ENCODE assay signal across 14 cellular contexts in genomic region chr11:132911186-132911585, GRCh38.
DNase-seq lines count a peak whose midpoint lies in the region; TF ChIP-seq lines count a peak whose summit lies in the region.
"Had no signal": no experiment of that assay in that cellular context is flagged by ENCODE, and none has a peak within 500 bp of the region (broad histone marks: within the 10 kb centered on the region; RNA-seq: fewer than 3 reads in every experiment).

No MANE protein-coding gene starts in this region.

- no peaks in the 10 kb centered on the region for H3K4me1 ChIP-seq in mesenchymal stem cell (ENCODE audit: control insufficient read depth, insufficient read depth, low read depth, low read length)
- H3K4me1 ChIP-seq: parathyroid adenoma had no signal

- H3K4me3 Mint-ChIP-seq in endothelial cell (ENCODE audit: unreplicated experiment) = no peak overlapping the region
- H3K4me3 Mint-ChIP-seq in activated naive CD4-positive, alpha-beta T cell treated with anti-CD3 and anti-CD28 coated beads, Interleukin-2, amount 10 ng/mL, durations not matched to agents 7 days and 5 days = no peak overlapping the region
- H3K4me3 Mint-ChIP-seq: activated naive CD8-positive, alpha-beta T cell had no signal

- TF ChIP-seq CTCF in astrocyte of the spinal cord (IDR thresholded peaks at IDR 0.05; ENCODE audit: low read depth, low read length) (no peak), endothelial cell (IDR thresholded peaks at IDR 0.05; ENCODE audit: unreplicated experiment) (no peak)

- no peaks in the 10 kb centered on the region for H3K9me3 ChIP-seq in mesenchymal stem cell (ENCODE audit: control insufficient read depth, low read length)

- no peaks in the 10 kb centered on the region for H3K27me3 Mint-ChIP-seq in endothelial cell (ENCODE audit: unreplicated experiment)
- H3K27me3 Mint-ChIP-seq in activated naive CD4-positive, alpha-beta T cell treated with anti-CD3 and anti-CD28 coated beads, Interleukin-2, amount 10 ng/mL, durations not matched to agents 7 days and 5 days = no peaks in the 10 kb centered on the region
- H3K27me3 Mint-ChIP-seq: activated naive CD8-positive, alpha-beta T cell had no signal

- H4K8ac ChIP-seq in mesenchymal stem cell (ENCODE audit: low read length) = no peak overlapping the region

- no peak overlapping the region for H3K4me3 ChIP-seq in astrocyte of the spinal cord (ENCODE audit: low read depth, low read length)
- H3K4me3 ChIP-seq in mesenchymal stem cell (ENCODE audit: insufficient read depth in 1 of 2, low read depth in 1 of 2, low read length in 2 of 2) = no peak overlapping the region
- H3K4me3 ChIP-seq: BLaER1 treated with 17β-estradiol and CSF1 and Interleukin-3, amounts not matched to agents 10 nM and 100 nM; dorsolateral prefrontal cortex had no signal

- no peaks in the 10 kb centered on the region for H3K36me3 ChIP-seq in mesenchymal stem cell (ENCODE audit: control insufficient read depth in 1 of 2, insufficient read depth in 2 of 2, low read depth in 1 of 2, low read length in 2 of 2)
- H3K36me3 ChIP-seq: BLaER1 treated with 17β-estradiol and CSF1 and Interleukin-3, amounts not matched to agents 10 nM and 100 nM had no signal

- H2BK5ac ChIP-seq in mesenchymal stem cell (ENCODE audit: low read depth, low read length, poor library complexity, severe bottlenecking) = no peak overlapping the region

- no peak overlapping the region for H2BK15ac ChIP-seq in mesenchymal stem cell (ENCODE audit: low read depth, poor library complexity, severe bottlenecking)

- H2AK5ac ChIP-seq in mesenchymal stem cell (ENCODE audit: low read length, severe bottlenecking) = no peak overlapping the region

- no peak overlapping the region for H3K4ac ChIP-seq in mesenchymal stem cell (ENCODE audit: low read depth in 1 of 2, low read length in 2 of 2)

- no peak overlapping the region for H3K18ac ChIP-seq in mesenchymal stem cell (ENCODE audit: low read depth in 1 of 2, low read length in 2 of 2)

- no peak overlapping the region for H2AFZ ChIP-seq in mesenchymal stem cell (ENCODE audit: low read depth, low read length)
- H2AFZ ChIP-seq: parathyroid adenoma had no signal

- peaks cover 9% of the 10 kb centered on the region for H3K4me1 Mint-ChIP-seq in endothelial cell (ENCODE audit: unreplicated experiment)
- no peaks in the 10 kb centered on the region for H3K4me1 Mint-ChIP-seq in activated naive CD4-positive, alpha-beta T cell treated with anti-CD3 and anti-CD28 coated beads, Interleukin-2, amount 10 ng/mL, durations not matched to agents 7 days and 5 days

- H3K23ac ChIP-seq in mesenchymal stem cell (ENCODE audit: low read length in 2 of 2) = peak overlapping the region in 1 of 2 experiments; percentile 81

- no peak overlapping the region for H3K27ac Mint-ChIP-seq in endothelial cell (ENCODE audit: unreplicated experiment)
- H3K27ac Mint-ChIP-seq in activated naive CD4-positive, alpha-beta T cell treated with anti-CD3 and anti-CD28 coated beads, Interleukin-2, amount 10 ng/mL, durations not matched to agents 7 days and 5 days = no peak overlapping the region
- H3K27ac Mint-ChIP-seq: activated naive CD8-positive, alpha-beta T cell had no signal

- WGBS in mesenchymal stem cell = 32% methylated on average over 7 of the region's 7 CpGs

- H2BK120ac ChIP-seq in mesenchymal stem cell (ENCODE audit: low read depth, low read length) = no peak overlapping the region

- in situ Hi-C loops in astrocyte of the spinal cord (cut with HindIII; ENCODE audit: low sequenced_read_pairs) = no loop called here

- no peaks in the 10 kb centered on the region for H3K9me3 Mint-ChIP-seq in endothelial cell (ENCODE audit: unreplicated experiment)
- H3K9me3 Mint-ChIP-seq in activated naive CD4-positive, alpha-beta T cell treated with anti-CD3 and anti-CD28 coated beads, Interleukin-2, amount 10 ng/mL, durations not matched to agents 7 days and 5 days = peaks cover 2% of the 10 kb centered on the region

- H3K9ac ChIP-seq in mesenchymal stem cell (ENCODE audit: low read length) = no peak overlapping the region
- H3K9ac ChIP-seq: BLaER1 treated with 17β-estradiol and CSF1 and Interleukin-3, amounts not matched to agents 10 nM and 100 nM; parathyroid adenoma had no signal

- no peak overlapping the region for H3K4me2 ChIP-seq in mesenchymal stem cell (ENCODE audit: low read length, poor library complexity, severe bottlenecking)

- no peaks in the 10 kb centered on the region for H3K79me1 ChIP-seq in mesenchymal stem cell (replicated peaks; ENCODE audit: low read length, poor library complexity, severe bottlenecking)

- peak overlapping the region in 1 of 2 experiments; percentile 57 for H3K14ac ChIP-seq in mesenchymal stem cell (ENCODE audit: low read length in 2 of 2)

- peak; percentile 27 for DNase-seq in AG08396 (ENCODE audit: low spot score)
- DNase-seq in HT1080 (ENCODE audit: low read depth) = peak; percentile 75
- DNase-seq in astrocyte of the spinal cord (ENCODE audit: low read depth, low spot score) = peak; percentile 57
- DNase-seq in mesenchymal stem cell = peak; percentile 56
- no peak for DNase-seq in endothelial cell (ENCODE audit: low spot score)
- DNase-seq in LoVo (ENCODE audit: low spot score) = no peak
- DNase-seq in activated naive CD4-positive, alpha-beta T cell treated with anti-CD3 and anti-CD28 coated beads, Interleukin-2, amount 10 ng/mL, durations not matched to agents 7 days and 5 days = no peak
- DNase-seq in NCI-H187 (lab: John Stamatoyannopoulos, UW) = no peak
- DNase-seq: dorsolateral prefrontal cortex; NCI-H446 treated with DMSO at 0.1 percent for 48 hours; stimulated activated CD4-positive, alpha-beta T cell treated with anti-CD3 and anti-CD28 coated beads, Interleukin-2, amount 100 ng/mL, for 24 hours had no signal

- H3K36me3 Mint-ChIP-seq in endothelial cell (ENCODE audit: low read depth, unreplicated experiment) = no peaks in the 10 kb centered on the region
- H3K36me3 Mint-ChIP-seq in activated naive CD4-positive, alpha-beta T cell treated with anti-CD3 and anti-CD28 coated beads, Interleukin-2, amount 10 ng/mL, durations not matched to agents 7 days and 5 days = no peaks in the 10 kb centered on the region
- H3K36me3 Mint-ChIP-seq: activated naive CD8-positive, alpha-beta T cell had no signal

- H4K91ac ChIP-seq in mesenchymal stem cell (ENCODE audit: low read length) = no peak overlapping the region

- H2BK12ac ChIP-seq in mesenchymal stem cell (ENCODE audit: low read length in 2 of 2) = peak overlapping the region in 1 of 2 experiments; percentile 27

- H3K27ac ChIP-seq in mesenchymal stem cell (ENCODE audit: low read length, poor library complexity, severe bottlenecking) = no peak overlapping the region
- H3K27ac ChIP-seq: BLaER1 treated with 17β-estradiol and CSF1 and Interleukin-3, amounts not matched to agents 10 nM and 100 nM; parathyroid adenoma had no signal

- CTCF ChIA-PET in activated naive CD4-positive, alpha-beta T cell treated with anti-CD3 and anti-CD28 coated beads, Interleukin-2, amount 10 ng/mL, durations not matched to agents 7 days and 5 days (lab: Charles Lee) = no interaction called here

- no peaks in the 10 kb centered on the region for H3K27me3 ChIP-seq in mesenchymal stem cell (ENCODE audit: control insufficient read depth in 1 of 2, insufficient read depth in 1 of 2, low read length in 2 of 2)
- H3K27me3 ChIP-seq: BLaER1 treated with 17β-estradiol and CSF1 and Interleukin-3, amounts not matched to agents 10 nM and 100 nM had no signal

Comparison
In these comparisons a context has a peak if more than half of its experiments do, and no peak if none do; other contexts are left out.
1. DNase-seq: peak in AG08396 (single experiment), HT1080 (single experiment), astrocyte of the spinal cord (single experiment) and mesenchymal stem cell (single experiment); none in endothelial cell (single experiment), LoVo (single experiment), activated naive CD4-positive, alpha-beta T cell treated with anti-CD3 and anti-CD28 coated beads, Interleukin-2, amount 10 ng/mL, durations not matched to agents 7 days and 5 days (single experiment) and NCI-H187 (0 of 2).